In genomic region chr3:47009225-47010049, GRCh38 we compare ENCODE assay signal across 8 cellular contexts. TPM values are rescaled to one million over a fixed set of nuclear protein-coding genes. Genes with fewer than 3 reads are reported as not detected.
A peak's percentile ranks its signal among the peaks of the same experiment; 100 is the strongest.
DNase-seq lines count a peak whose midpoint lies in the region; ATAC-seq, FAIRE-seq and TF ChIP-seq lines count a peak whose summit lies in the region.

No MANE protein-coding gene starts in this region.

- peak overlapping the region; percentile 96 for H3K27ac ChIP-seq in SJSA1
- peak overlapping the region in 3 of 4 donors; percentile 33 to 67 (median 52) for H3K27ac ChIP-seq in pancreas
- H3K27ac ChIP-seq in tibial artery, result peak overlapping the region; percentile 91

- DNase-seq in SJSA1 (ENCODE audit: low read depth in 1 of 2, low spot score in 2 of 2) (peak; percentile 89 to 90), Right ventricle myocardium superior (peak; percentile 92), pancreas (peak; percentile 87 to 93 (median 90)), tibial artery (peak; percentile 89 to 97), SHP77 (lab: John Stamatoyannopoulos, UW) (no peak)
- DNase-seq in activated naive CD8-positive, alpha-beta T cell treated with anti-CD3 and anti-CD28 coated beads for 36 hours, result peak; percentile 93

- H3K27me3 Mint-ChIP-seq in activated naive CD8-positive, alpha-beta T cell treated with anti-CD3 and anti-CD28 coated beads for 36 hours, result no peaks in the 10 kb centered on the region

- no peaks in the 10 kb centered on the region for H3K9me3 Mint-ChIP-seq in activated naive CD8-positive, alpha-beta T cell treated with anti-CD3 and anti-CD28 coated beads for 36 hours

- peaks cover 12% of the 10 kb centered on the region for H3K4me1 Mint-ChIP-seq in activated naive CD8-positive, alpha-beta T cell treated with anti-CD3 and anti-CD28 coated beads for 36 hours

- peaks cover 17% of the 10 kb centered on the region for H3K4me1 ChIP-seq in SJSA1 (replicated peaks)
- H3K4me1 ChIP-seq in pancreas, result no peaks in the 10 kb centered on the region
- H3K4me1 ChIP-seq in tibial artery, result peaks cover 4 to 15% (median 12%) of the 10 kb centered on the region in 4 donors

- H3K4me3 ChIP-seq in SJSA1 (peak overlapping the region; percentile 48), pancreas (peak overlapping the region; percentile 27 to 60 (median 34)), tibial artery (peak overlapping the region; percentile 60 to 81)

- H3K36me3 ChIP-seq in SJSA1, result peaks cover 9% of the 10 kb centered on the region
- peaks cover 0 to 20% (median 0%) of the 10 kb centered on the region in 3 donors for H3K36me3 ChIP-seq in pancreas
- peaks cover 0 to 51% (median 12%) of the 10 kb centered on the region in 3 donors for H3K36me3 ChIP-seq in tibial artery

- 23 to 29% methylated on average over 54 to 81 of the region's 81 CpGs for WGBS in pancreas, 2 donors

- peak; percentile 82 for ATAC-seq in GM18868 (IDR thresholded peaks at IDR 0.05; ENCODE audit: unreplicated experiment)
- ATAC-seq in HG03095 (IDR thresholded peaks at IDR 0.05; ENCODE audit: unreplicated experiment), result peak; percentile 64
- ATAC-seq in Right ventricle myocardium superior (ENCODE audit: poor library complexity), result peak; percentile 96
- peak; percentile 85 to 95 (median 92) for ATAC-seq in pancreas

- no peaks in the 10 kb centered on the region for H3K27me3 ChIP-seq in SJSA1 (replicated peaks)
- H3K27me3 ChIP-seq in pancreas, result no peaks in the 10 kb centered on the region
- H3K27me3 ChIP-seq in tibial artery, result no peaks in the 10 kb centered on the region

- H3K27ac Mint-ChIP-seq in activated naive CD8-positive, alpha-beta T cell treated with anti-CD3 and anti-CD28 coated beads for 36 hours, result peak overlapping the region; percentile 91

- no peak for FAIRE-seq in pancreas (lab: Jason Lieb, UNC)

- intact Hi-C loops in Right ventricle myocardium superior (cut with DNase I), result loop anchor here (10.0 kb wide), 1 partner anchor 305 kb away; the partner anchor contains the start of gene TMIE
- intact Hi-C loops in pancreas (cut with DNase I), result no loop called here
- intact Hi-C loops in tibial artery (cut with DNase I; ENCODE audit: low total_unique reads), result loop anchor here (10.0 kb wide), 1 partner anchor 275 kb away; the partner anchor contains the start of genes KIF9 and KLHL18

- TF ChIP-seq CTCF in pancreas (IDR thresholded peaks at IDR 0.05) (no peak), tibial artery (IDR thresholded peaks at IDR 0.05) (peak in 1 of 2 experiments; percentile 15)

- peaks cover 10% of the 10 kb centered on the region for H3K36me3 Mint-ChIP-seq in activated naive CD8-positive, alpha-beta T cell treated with anti-CD3 and anti-CD28 coated beads for 36 hours

- peak overlapping the region; percentile 72 for H3K4me3 Mint-ChIP-seq in activated naive CD8-positive, alpha-beta T cell treated with anti-CD3 and anti-CD28 coated beads for 36 hours

- H3K9me3 ChIP-seq in SJSA1 (replicated peaks) (no peaks in the 10 kb centered on the region; the same call in 1 of the 2 replicates), pancreas (no peaks in the 10 kb centered on the region), tibial artery (no peaks in the 10 kb centered on the region)

RNA-seq across cellular contexts. Expression of gene NBEAL2, which starts 30.0 kb away (rescaled TPM):
- 0.53 and 2.0 TPM in 2 replicates for total RNA-seq in SJSA1 (2014; rRNA removed; shearing (Covaris generic))
- 10 to 100 TPM; 63.1 to 67.4 TPM for total RNA-seq in activated naive CD8-positive, alpha-beta T cell treated with anti-CD3 and anti-CD28 coated beads for 36 hours
- total RNA-seq in Right ventricle myocardium superior, result 11.7 TPM
- 10 to 100 TPM; 30.6 to 67.4 (median 37.1) TPM for total RNA-seq in pancreas
- polyA plus RNA-seq in pancreas, result 100 to 1,000 TPM; 231 to 265 TPM

RNA-seq across cellular contexts. Expression of gene CCDC12, which starts 32.9 kb away (rescaled TPM):
- total RNA-seq in SJSA1 (2014; rRNA removed; shearing (Covaris generic)), result 27.0 and 45.5 TPM in 2 replicates
- total RNA-seq in activated naive CD8-positive, alpha-beta T cell treated with anti-CD3 and anti-CD28 coated beads for 36 hours, result 10 to 100 TPM; 48.8 to 55.4 TPM
- 29.2 TPM for total RNA-seq in Right ventricle myocardium superior
- 10 to 100 TPM; 20.7 to 30.4 (median 22.4) TPM for total RNA-seq in pancreas
- 10 to 100 TPM; 64.9 to 82.8 TPM for polyA plus RNA-seq in pancreas

Comparison
In these comparisons a context has a peak if more than half of its experiments do, and no peak if none do; other contexts are left out.
1. DNase-seq: peak in SJSA1 (2 of 2), activated naive CD8-positive, alpha-beta T cell treated with anti-CD3 and anti-CD28 coated beads for 36 hours (single experiment), Right ventricle myocardium superior (single experiment), pancreas (6 of 6) and tibial artery (2 of 2); none in SHP77 (0 of 2).
2. intact Hi-C loops: an anchor here in Right ventricle myocardium superior (10.0 kb wide) and tibial artery (10.0 kb wide); none called in pancreas.
3. Peak in every context shown above with its lines, with median percentiles within 50 percentile points of each other: ATAC-seq, H3K27ac ChIP-seq and H3K4me3 ChIP-seq.